In the genomic region with DNA sequence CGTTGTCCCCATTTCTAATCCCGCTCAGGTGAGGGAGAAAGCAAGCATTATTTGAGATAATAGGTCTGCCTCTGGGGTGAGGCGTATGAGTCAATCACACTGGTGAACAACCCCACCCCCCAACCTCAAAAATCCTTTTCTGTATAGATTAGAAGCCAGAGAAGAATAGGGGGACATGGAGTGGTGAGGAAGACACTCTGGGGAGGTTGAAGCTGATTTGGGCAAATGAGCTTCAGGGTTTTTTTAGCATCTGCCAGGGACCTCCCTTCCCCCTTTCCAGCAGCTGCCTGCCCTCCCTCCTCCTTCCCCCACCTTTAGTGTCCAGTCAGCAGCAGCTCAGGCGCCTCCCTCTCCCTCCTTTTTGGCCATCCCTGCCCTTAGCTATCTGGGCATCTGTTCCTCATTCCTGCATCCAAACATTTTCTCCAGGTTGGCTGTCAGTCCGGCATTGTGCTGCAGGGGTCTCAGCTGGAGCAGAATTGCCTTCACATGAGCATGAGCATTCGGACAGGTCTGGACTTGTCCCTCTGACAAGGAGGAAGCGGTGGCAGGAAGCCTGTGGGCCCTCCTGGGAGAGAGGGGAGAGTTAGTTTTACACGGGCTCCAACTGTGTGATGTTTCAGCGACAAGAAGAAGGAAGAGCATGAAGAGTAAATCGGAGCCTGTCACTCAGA, we compare ENCODE assay signal across 1 cellular context.
A peak's percentile ranks its signal among the peaks of the same experiment; 100 is the strongest.
TF ChIP-seq lines count a peak whose summit lies in the region.

No MANE protein-coding gene starts in this region.

TF ChIP-seq in SK-N-SH, 30 proteins besides CTCF, POLR2A, EP300 and RAD21 (continued from another document):
- TF ChIP-seq, protein P1, sequence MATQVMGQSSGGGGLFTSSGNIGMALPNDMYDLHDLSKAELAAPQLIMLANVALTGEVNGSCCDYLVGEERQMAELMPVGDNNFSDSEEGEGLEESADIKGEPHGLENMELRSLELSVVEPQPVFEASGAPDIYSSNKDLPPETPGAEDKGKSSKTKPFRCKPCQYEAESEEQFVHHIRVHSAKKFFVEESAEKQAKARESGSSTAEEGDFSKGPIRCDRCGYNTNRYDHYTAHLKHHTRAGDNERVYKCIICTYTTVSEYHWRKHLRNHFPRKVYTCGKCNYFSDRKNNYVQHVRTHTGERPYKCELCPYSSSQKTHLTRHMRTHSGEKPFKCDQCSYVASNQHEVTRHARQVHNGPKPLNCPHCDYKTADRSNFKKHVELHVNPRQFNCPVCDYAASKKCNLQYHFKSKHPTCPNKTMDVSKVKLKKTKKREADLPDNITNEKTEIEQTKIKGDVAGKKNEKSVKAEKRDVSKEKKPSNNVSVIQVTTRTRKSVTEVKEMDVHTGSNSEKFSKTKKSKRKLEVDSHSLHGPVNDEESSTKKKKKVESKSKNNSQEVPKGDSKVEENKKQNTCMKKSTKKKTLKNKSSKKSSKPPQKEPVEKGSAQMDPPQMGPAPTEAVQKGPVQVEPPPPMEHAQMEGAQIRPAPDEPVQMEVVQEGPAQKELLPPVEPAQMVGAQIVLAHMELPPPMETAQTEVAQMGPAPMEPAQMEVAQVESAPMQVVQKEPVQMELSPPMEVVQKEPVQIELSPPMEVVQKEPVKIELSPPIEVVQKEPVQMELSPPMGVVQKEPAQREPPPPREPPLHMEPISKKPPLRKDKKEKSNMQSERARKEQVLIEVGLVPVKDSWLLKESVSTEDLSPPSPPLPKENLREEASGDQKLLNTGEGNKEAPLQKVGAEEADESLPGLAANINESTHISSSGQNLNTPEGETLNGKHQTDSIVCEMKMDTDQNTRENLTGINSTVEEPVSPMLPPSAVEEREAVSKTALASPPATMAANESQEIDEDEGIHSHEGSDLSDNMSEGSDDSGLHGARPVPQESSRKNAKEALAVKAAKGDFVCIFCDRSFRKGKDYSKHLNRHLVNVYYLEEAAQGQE (IDR thresholded peaks at IDR 0.05; ENCODE audit: low read depth, low read length), result no peak
- TF ChIP-seq MXI1 (IDR thresholded peaks at IDR 0.05; ENCODE audit: low read depth, low read length), result peak; percentile 88
- peak; percentile 50; the same call in 1 of the 2 replicates for TF ChIP-seq TCF12 (IDR thresholded peaks at IDR 0.05)
- TF ChIP-seq SMC3 (IDR thresholded peaks at IDR 0.05; ENCODE audit: low read depth, low read length), result peak; percentile 40; the same call in 1 of the 2 replicates
- TF ChIP-seq, protein P2, sequence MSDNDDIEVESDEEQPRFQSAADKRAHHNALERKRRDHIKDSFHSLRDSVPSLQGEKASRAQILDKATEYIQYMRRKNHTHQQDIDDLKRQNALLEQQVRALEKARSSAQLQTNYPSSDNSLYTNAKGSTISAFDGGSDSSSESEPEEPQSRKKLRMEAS (IDR thresholded peaks at IDR 0.05; ENCODE audit: low read depth), result no peak
- TF ChIP-seq, protein P3, sequence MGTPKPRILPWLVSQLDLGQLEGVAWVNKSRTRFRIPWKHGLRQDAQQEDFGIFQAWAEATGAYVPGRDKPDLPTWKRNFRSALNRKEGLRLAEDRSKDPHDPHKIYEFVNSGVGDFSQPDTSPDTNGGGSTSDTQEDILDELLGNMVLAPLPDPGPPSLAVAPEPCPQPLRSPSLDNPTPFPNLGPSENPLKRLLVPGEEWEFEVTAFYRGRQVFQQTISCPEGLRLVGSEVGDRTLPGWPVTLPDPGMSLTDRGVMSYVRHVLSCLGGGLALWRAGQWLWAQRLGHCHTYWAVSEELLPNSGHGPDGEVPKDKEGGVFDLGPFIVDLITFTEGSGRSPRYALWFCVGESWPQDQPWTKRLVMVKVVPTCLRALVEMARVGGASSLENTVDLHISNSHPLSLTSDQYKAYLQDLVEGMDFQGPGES (IDR thresholded peaks at IDR 0.05; ENCODE audit: low read depth, low read length), result peak; percentile 8; the same call in 1 of the 2 replicates
- no peak for TF ChIP-seq MEF2A (IDR thresholded peaks at IDR 0.05; ENCODE audit: borderline replicate concordance, low read depth)
- no peak for TF ChIP-seq NRF1 (IDR thresholded peaks at IDR 0.05; ENCODE audit: low read depth, low read length)
- TF ChIP-seq SIN3A (IDR thresholded peaks at IDR 0.05; ENCODE audit: borderline replicate concordance, low read depth, low read length), result 0 out of 2 replicates have a peak, but pooled peaks have one; percentile 20
- TF ChIP-seq TAF1 (IDR thresholded peaks at IDR 0.05; ENCODE audit: borderline replicate concordance, low read depth, low read length), result no peak; the same call in 1 of the 2 replicates
- TF ChIP-seq NFIC (IDR thresholded peaks at IDR 0.05; ENCODE audit: borderline replicate concordance), result no peak
- peak; percentile 21; the same call in 1 of the 2 replicates for TF ChIP-seq POLR2AphosphoS5 (IDR thresholded peaks at IDR 0.05; ENCODE audit: low read depth, low read length)
- peak; percentile 94 for TF ChIP-seq CHD2 (IDR thresholded peaks at IDR 0.05; ENCODE audit: low read length, partially characterized antibody)
- TF ChIP-seq, protein P4, sequence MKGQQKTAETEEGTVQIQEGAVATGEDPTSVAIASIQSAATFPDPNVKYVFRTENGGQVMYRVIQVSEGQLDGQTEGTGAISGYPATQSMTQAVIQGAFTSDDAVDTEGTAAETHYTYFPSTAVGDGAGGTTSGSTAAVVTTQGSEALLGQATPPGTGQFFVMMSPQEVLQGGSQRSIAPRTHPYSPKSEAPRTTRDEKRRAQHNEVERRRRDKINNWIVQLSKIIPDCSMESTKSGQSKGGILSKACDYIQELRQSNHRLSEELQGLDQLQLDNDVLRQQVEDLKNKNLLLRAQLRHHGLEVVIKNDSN (IDR thresholded peaks at IDR 0.05; ENCODE audit: borderline replicate concordance, low read depth), result no peak
